32 cellular contexts compared by ENCODE assay signal in the genomic region with DNA sequence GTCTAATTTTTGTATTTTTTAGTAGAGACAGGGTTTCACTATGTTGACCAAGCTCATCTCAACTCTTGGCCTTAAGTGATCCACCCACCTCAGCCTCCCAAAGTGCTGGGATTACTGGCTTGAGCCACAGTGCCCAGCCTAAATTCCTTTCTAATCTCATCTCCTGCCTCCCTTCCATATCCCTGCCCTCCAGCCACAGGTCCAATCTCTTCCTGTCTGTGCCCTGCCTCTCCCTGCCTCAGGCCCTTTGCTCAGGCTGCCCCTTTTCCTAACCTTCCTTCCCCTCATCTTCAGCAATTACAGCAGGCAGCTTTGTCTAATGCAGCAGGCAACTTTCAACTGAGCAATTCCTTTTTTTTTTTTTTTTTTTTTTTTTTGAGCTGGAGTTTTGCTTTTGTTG.
"Had no signal": no experiment of that assay in that cellular context is flagged by ENCODE, and none has a peak within 500 bp of the region (broad histone marks: within the 10 kb centered on the region; RNA-seq: fewer than 3 reads in every experiment).

No MANE protein-coding gene starts in this region.

- H3K36me3 Mint-ChIP-seq: activated CD4-positive, alpha-beta memory T cell treated with anti-CD3 and anti-CD28 coated beads for 36 hours; activated CD8-positive, alpha-beta memory T cell treated with anti-CD3 and anti-CD28 coated beads, Interleukin-2, amount 10 ng/mL, durations not matched to agents 7 days and 5 days; activated naive CD4-positive, alpha-beta T cell treated with anti-CD3 and anti-CD28 coated beads, Interleukin-2, amount 50 U/mL, for 24 hours; activated naive CD8-positive, alpha-beta T cell treated with anti-CD3 and anti-CD28 coated beads for 36 hours had no signal

- H3K27me3 Mint-ChIP-seq: activated CD4-positive, alpha-beta memory T cell treated with anti-CD3 and anti-CD28 coated beads for 36 hours; activated CD4-positive, alpha-beta T cell treated with anti-CD3 and anti-CD28 coated beads for 36 hours; activated CD4-positive, alpha-beta T cell treated with anti-CD3 and anti-CD28 coated beads, Interleukin-2, amount 10 ng/mL, durations not matched to agents 24 days and 14 days; activated CD8-positive, alpha-beta memory T cell treated with anti-CD3 and anti-CD28 coated beads, Interleukin-2, amount 10 ng/mL, durations not matched to agents 7 days and 5 days; activated naive CD4-positive, alpha-beta T cell treated with anti-CD3 and anti-CD28 coated beads, Interleukin-2, amount 50 U/mL, for 24 hours had no signal

- H3K4me1 Mint-ChIP-seq: activated CD4-positive, alpha-beta T cell treated with anti-CD3 and anti-CD28 coated beads for 36 hours; activated CD4-positive, alpha-beta T cell treated with anti-CD3 and anti-CD28 coated beads, Interleukin-2, amount 10 ng/mL, durations not matched to agents 24 days and 14 days; activated CD8-positive, alpha-beta memory T cell treated with anti-CD3 and anti-CD28 coated beads, Interleukin-2, amount 10 ng/mL, durations not matched to agents 7 days and 5 days; activated naive CD4-positive, alpha-beta T cell treated with anti-CD3 and anti-CD28 coated beads, Interleukin-2, amount 50 U/mL, for 24 hours; activated naive CD8-positive, alpha-beta T cell treated with anti-CD3 and anti-CD28 coated beads for 36 hours; activated naive CD8-positive, alpha-beta T cell treated with anti-CD3 and anti-CD28 coated beads, Interleukin-2, amount 50 U/mL, for 24 hours had no signal

- H3K4me3 ChIP-seq: adrenal gland, body of pancreas, colonic mucosa, gastrocnemius medialis, heart left ventricle had no signal

- H3K9me3 Mint-ChIP-seq: activated CD4-positive, alpha-beta memory T cell treated with anti-CD3 and anti-CD28 coated beads for 36 hours; activated CD4-positive, alpha-beta T cell treated with anti-CD3 and anti-CD28 coated beads, Interleukin-2, amount 10 ng/mL, durations not matched to agents 24 days and 14 days; activated naive CD4-positive, alpha-beta T cell treated with anti-CD3 and anti-CD28 coated beads for 36 hours; activated naive CD4-positive, alpha-beta T cell treated with anti-CD3 and anti-CD28 coated beads, Interleukin-2, amount 50 U/mL, for 24 hours; activated naive CD8-positive, alpha-beta T cell treated with anti-CD3 and anti-CD28 coated beads for 36 hours; activated naive CD8-positive, alpha-beta T cell treated with anti-CD3 and anti-CD28 coated beads, Interleukin-2, amount 50 U/mL, for 24 hours; activated T-helper 1 cell treated with anti-CD3 and anti-CD28 coated beads, Interleukin-12 subunit alpha, Interleukin-12 subunit beta, Interleukin-2, Interleukin-4 antibody, amounts not matched to agents 30 ng/mL and 10 ng/mL and 1 ng/mL, durations not matched to agents 14 hours and 24 hours and 36 hours; activated T-helper 2 cell treated with anti-CD3 and anti-CD28 coated beads, Interferon-gamma antibody, Interleukin-2, Interleukin-4, amounts not matched to agents 10 μg/mL and 5 μg/mL and 100 μg/mL, durations not matched to agents 14 hours and 24 hours and 36 hours; T-helper 2 cell treated with Interferon-gamma antibody and Interleukin-4, amounts not matched to agents 5 μg/mL and 100 μg/mL, for 36 hours had no signal

- H3K36me3 ChIP-seq: adrenal gland, colonic mucosa, gastrocnemius medialis, heart left ventricle had no signal

- H3K27ac ChIP-seq: adrenal gland, body of pancreas, colonic mucosa, foreskin keratinocyte, gastrocnemius medialis had no signal

- H3K4me3 Mint-ChIP-seq: activated CD4-positive, alpha-beta memory T cell treated with anti-CD3 and anti-CD28 coated beads for 36 hours; activated CD4-positive, alpha-beta T cell treated with anti-CD3 and anti-CD28 coated beads for 36 hours; activated CD4-positive, alpha-beta T cell treated with anti-CD3 and anti-CD28 coated beads, Interleukin-2, amount 10 ng/mL, durations not matched to agents 24 days and 14 days; activated CD8-positive, alpha-beta memory T cell treated with anti-CD3 and anti-CD28 coated beads, Interleukin-2, amount 10 ng/mL, durations not matched to agents 7 days and 5 days; activated CD8-positive, alpha-beta T cell treated with anti-CD3 and anti-CD28 coated beads, Interleukin-2, amount 10 ng/mL, durations not matched to agents 7 days and 5 days; activated naive CD4-positive, alpha-beta T cell treated with anti-CD3 and anti-CD28 coated beads for 36 hours; activated naive CD4-positive, alpha-beta T cell treated with anti-CD3 and anti-CD28 coated beads, Interleukin-2, amount 50 U/mL, for 24 hours; activated naive CD8-positive, alpha-beta T cell treated with anti-CD3 and anti-CD28 coated beads for 36 hours; activated naive CD8-positive, alpha-beta T cell treated with anti-CD3 and anti-CD28 coated beads, Interleukin-2, amount 50 U/mL, for 24 hours; activated T-helper 1 cell treated with anti-CD3 and anti-CD28 coated beads, Interleukin-12 subunit alpha, Interleukin-12 subunit beta, Interleukin-2, Interleukin-4 antibody, amounts not matched to agents 30 ng/mL and 10 ng/mL and 1 ng/mL, durations not matched to agents 14 hours and 24 hours and 36 hours; T-helper 17 cell; T-helper 2 cell treated with Interferon-gamma antibody and Interleukin-4, amounts not matched to agents 5 μg/mL and 100 μg/mL, for 36 hours had no signal

- H3K9me3 ChIP-seq: adrenal gland, body of pancreas, colonic mucosa, gastrocnemius medialis, heart left ventricle had no signal

- H3K27ac Mint-ChIP-seq: activated CD4-positive, alpha-beta memory T cell treated with anti-CD3 and anti-CD28 coated beads for 36 hours; activated CD4-positive, alpha-beta T cell treated with anti-CD3 and anti-CD28 coated beads for 36 hours; activated CD4-positive, alpha-beta T cell treated with anti-CD3 and anti-CD28 coated beads, Interleukin-2, amount 10 ng/mL, durations not matched to agents 24 days and 14 days; activated CD8-positive, alpha-beta memory T cell treated with anti-CD3 and anti-CD28 coated beads, Interleukin-2, amount 10 ng/mL, durations not matched to agents 7 days and 5 days; activated CD8-positive, alpha-beta T cell treated with anti-CD3 and anti-CD28 coated beads, Interleukin-2, amount 10 ng/mL, durations not matched to agents 7 days and 5 days; activated naive CD4-positive, alpha-beta T cell treated with anti-CD3 and anti-CD28 coated beads for 36 hours; activated naive CD4-positive, alpha-beta T cell treated with anti-CD3 and anti-CD28 coated beads, Interleukin-2, amount 50 U/mL, for 24 hours; activated naive CD8-positive, alpha-beta T cell treated with anti-CD3 and anti-CD28 coated beads for 36 hours; activated naive CD8-positive, alpha-beta T cell treated with anti-CD3 and anti-CD28 coated beads, Interleukin-2, amount 50 U/mL, for 24 hours; activated T-helper 1 cell treated with anti-CD3 and anti-CD28 coated beads, Interleukin-12 subunit alpha, Interleukin-12 subunit beta, Interleukin-2, Interleukin-4 antibody, amounts not matched to agents 30 ng/mL and 10 ng/mL and 1 ng/mL, durations not matched to agents 14 hours and 24 hours and 36 hours; activated T-helper 2 cell treated with anti-CD3 and anti-CD28 coated beads, Interferon-gamma antibody, Interleukin-2, Interleukin-4, amounts not matched to agents 10 μg/mL and 5 μg/mL and 100 μg/mL, durations not matched to agents 14 hours and 24 hours and 36 hours; T-helper 17 cell; T-helper 2 cell treated with Interferon-gamma antibody and Interleukin-4, amounts not matched to agents 5 μg/mL and 100 μg/mL, for 36 hours had no signal

- DNase-seq: activated CD4-positive, alpha-beta memory T cell treated with anti-CD3 and anti-CD28 coated beads for 36 hours; activated CD4-positive, alpha-beta T cell treated with anti-CD3 and anti-CD28 coated beads for 36 hours; activated CD4-positive, alpha-beta T cell treated with anti-CD3 and anti-CD28 coated beads, Interleukin-2, amount 10 ng/mL, durations not matched to agents 24 days and 14 days; activated CD4-positive, CD25-positive, alpha-beta regulatory T cell; activated CD4-positive, CD25-positive, alpha-beta regulatory T cell treated with anti-CD3 and anti-CD28 coated beads, Interleukin-2, amount 50 U/mL, for 72 hours; activated CD8-positive, alpha-beta memory T cell treated with anti-CD3 and anti-CD28 coated beads, Interleukin-2, amount 10 ng/mL, durations not matched to agents 7 days and 5 days; activated CD8-positive, alpha-beta memory T cell treated with anti-CD3 and anti-CD28 coated beads, Interleukin-2, amount 50 U/mL, for 4 hours; activated CD8-positive, alpha-beta T cell treated with anti-CD3 and anti-CD28 coated beads, Interleukin-2, amount 10 ng/mL, durations not matched to agents 7 days and 5 days; activated effector memory CD4-positive, alpha-beta T cell treated with anti-CD3 and anti-CD28 coated beads, Interleukin-2, amount 50 U/mL, for 16 hours; activated naive CD4-positive, alpha-beta T cell treated with anti-CD3 and anti-CD28 coated beads for 36 hours; activated naive CD8-positive, alpha-beta T cell treated with anti-CD3 and anti-CD28 coated beads for 36 hours; activated naive CD8-positive, alpha-beta T cell treated with anti-CD3 and anti-CD28 coated beads, Interleukin-2, amount 50 U/mL, for 24 hours; activated T-cell treated with anti-CD3 and anti-CD28 coated beads, Interleukin-2, amount 50 U/mL, for 1 hour; activated T-cell treated with anti-CD3 and anti-CD28 coated beads, Interleukin-2, amount 50 U/mL, for 48 hours; adrenal gland; amygdala; body of pancreas; central memory CD4-positive, alpha-beta T cell; cerebellar nuclear complex; colonic mucosa; effector CD8-positive, alpha-beta T cell; foreskin keratinocyte; gastrocnemius medialis; glutamatergic neuron; heart left ventricle; T-helper 1 cell; T-helper 17 cell; T1000 had no signal

- H3K27me3 ChIP-seq: adrenal gland, body of pancreas, colonic mucosa, foreskin keratinocyte, gastrocnemius medialis, heart left ventricle had no signal

- H3K4me1 ChIP-seq: adrenal gland, body of pancreas, colonic mucosa, foreskin keratinocyte, gastrocnemius medialis had no signal
